In genomic region chr10:70745555-70745954, GRCh38 we compare ENCODE assay signal across 2 cellular contexts.
TF ChIP-seq lines count a peak whose summit lies in the region.

No MANE protein-coding gene starts in this region.

TF ChIP-seq in HepG2, 621 proteins besides CTCF, POLR2A, EP300 and RAD21:
- TF ChIP-seq ZNF331 (CRISPR knock-in tag; IDR thresholded peaks at IDR 0.05), result peak; percentile 95
- no peak for TF ChIP-seq SATB2 (CRISPR knock-in tag; IDR thresholded peaks at IDR 0.05)

TF ChIP-seq in HEK293T, 16 proteins besides CTCF, POLR2A, EP300 and RAD21:
- no peak for TF ChIP-seq BHLHE40 (IDR thresholded peaks at IDR 0.05; ENCODE audit: borderline replicate concordance)
TF ChIP-seq in HEK293T: peak in this region for 0.
